1 cellular context compared by ENCODE assay signal in the genomic region with DNA sequence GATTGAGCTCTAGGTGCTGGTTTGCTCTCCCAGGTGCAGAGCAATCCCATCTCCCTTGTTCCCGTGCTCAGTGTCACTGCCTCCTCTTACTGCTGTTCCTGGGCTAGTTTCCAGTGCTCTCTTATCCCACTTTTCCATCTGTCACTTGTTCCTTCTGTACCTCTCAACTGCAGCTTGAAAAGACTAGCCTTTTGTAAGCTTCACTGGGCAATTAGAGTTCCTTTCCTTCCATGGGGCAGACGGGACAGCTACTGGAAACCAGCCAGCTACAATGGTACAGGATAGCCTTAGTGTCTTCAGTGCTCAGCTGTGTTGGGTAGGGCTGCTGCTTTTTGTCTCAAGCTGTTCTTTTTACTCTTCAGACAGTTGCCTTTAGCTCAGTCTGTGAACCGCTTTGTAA.
TF ChIP-seq lines count a peak whose summit lies in the region.

No MANE protein-coding gene starts in this region.

TF ChIP-seq in GM23338, 12 proteins besides CTCF, POLR2A, EP300 and RAD21 (continued from another document):
- TF ChIP-seq, protein P1, sequence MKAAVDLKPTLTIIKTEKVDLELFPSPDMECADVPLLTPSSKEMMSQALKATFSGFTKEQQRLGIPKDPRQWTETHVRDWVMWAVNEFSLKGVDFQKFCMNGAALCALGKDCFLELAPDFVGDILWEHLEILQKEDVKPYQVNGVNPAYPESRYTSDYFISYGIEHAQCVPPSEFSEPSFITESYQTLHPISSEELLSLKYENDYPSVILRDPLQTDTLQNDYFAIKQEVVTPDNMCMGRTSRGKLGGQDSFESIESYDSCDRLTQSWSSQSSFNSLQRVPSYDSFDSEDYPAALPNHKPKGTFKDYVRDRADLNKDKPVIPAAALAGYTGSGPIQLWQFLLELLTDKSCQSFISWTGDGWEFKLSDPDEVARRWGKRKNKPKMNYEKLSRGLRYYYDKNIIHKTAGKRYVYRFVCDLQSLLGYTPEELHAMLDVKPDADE (IDR thresholded peaks at IDR 0.05), result no peak
- TF ChIP-seq, protein P2, sequence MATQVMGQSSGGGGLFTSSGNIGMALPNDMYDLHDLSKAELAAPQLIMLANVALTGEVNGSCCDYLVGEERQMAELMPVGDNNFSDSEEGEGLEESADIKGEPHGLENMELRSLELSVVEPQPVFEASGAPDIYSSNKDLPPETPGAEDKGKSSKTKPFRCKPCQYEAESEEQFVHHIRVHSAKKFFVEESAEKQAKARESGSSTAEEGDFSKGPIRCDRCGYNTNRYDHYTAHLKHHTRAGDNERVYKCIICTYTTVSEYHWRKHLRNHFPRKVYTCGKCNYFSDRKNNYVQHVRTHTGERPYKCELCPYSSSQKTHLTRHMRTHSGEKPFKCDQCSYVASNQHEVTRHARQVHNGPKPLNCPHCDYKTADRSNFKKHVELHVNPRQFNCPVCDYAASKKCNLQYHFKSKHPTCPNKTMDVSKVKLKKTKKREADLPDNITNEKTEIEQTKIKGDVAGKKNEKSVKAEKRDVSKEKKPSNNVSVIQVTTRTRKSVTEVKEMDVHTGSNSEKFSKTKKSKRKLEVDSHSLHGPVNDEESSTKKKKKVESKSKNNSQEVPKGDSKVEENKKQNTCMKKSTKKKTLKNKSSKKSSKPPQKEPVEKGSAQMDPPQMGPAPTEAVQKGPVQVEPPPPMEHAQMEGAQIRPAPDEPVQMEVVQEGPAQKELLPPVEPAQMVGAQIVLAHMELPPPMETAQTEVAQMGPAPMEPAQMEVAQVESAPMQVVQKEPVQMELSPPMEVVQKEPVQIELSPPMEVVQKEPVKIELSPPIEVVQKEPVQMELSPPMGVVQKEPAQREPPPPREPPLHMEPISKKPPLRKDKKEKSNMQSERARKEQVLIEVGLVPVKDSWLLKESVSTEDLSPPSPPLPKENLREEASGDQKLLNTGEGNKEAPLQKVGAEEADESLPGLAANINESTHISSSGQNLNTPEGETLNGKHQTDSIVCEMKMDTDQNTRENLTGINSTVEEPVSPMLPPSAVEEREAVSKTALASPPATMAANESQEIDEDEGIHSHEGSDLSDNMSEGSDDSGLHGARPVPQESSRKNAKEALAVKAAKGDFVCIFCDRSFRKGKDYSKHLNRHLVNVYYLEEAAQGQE (IDR thresholded peaks at IDR 0.05; ENCODE audit: unreplicated experiment), result no peak
